ENCODE assay signal across 1 cellular context in the genomic region with DNA sequence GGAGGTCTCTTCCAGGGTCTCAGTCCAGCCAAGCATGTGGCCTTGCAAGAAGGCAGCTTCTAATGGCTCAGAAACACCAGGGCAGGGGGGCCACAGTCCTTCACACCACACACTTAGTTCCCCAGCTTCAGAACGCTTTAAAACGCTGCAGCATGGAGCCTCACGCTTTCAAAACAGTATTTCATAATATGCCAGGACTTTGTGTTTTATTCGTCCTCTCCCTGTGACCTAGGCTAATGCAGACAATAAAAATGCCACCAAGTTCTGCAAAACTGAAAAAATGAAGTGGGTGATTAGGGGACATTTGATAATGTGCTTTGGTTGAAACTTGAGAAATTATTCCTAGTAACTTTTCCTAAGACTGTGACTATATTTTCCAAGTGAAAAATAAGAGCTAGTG.
TF ChIP-seq lines count a peak whose summit lies in the region.

No MANE protein-coding gene starts in this region.

TF ChIP-seq in WTC11, 78 proteins besides CTCF, POLR2A, EP300 and RAD21:
- TF ChIP-seq E2F5 (CRISPR knock-in tag; IDR thresholded peaks at IDR 0.05) = no peak
- no peak for TF ChIP-seq TEAD4 (CRISPR knock-in tag; IDR thresholded peaks at IDR 0.05)
- TF ChIP-seq JUN (CRISPR knock-in tag; IDR thresholded peaks at IDR 0.05) = no peak
- no peak for TF ChIP-seq RELA (CRISPR knock-in tag; IDR thresholded peaks at IDR 0.05; ENCODE audit: borderline replicate concordance)
- TF ChIP-seq ATF3 (CRISPR knock-in tag; conservative IDR thresholded peaks at IDR 0.05) = no peak
- no peak for TF ChIP-seq IRF2 (CRISPR knock-in tag; IDR thresholded peaks at IDR 0.05; ENCODE audit: borderline replicate concordance, low read depth)
- TF ChIP-seq, protein P1, sequence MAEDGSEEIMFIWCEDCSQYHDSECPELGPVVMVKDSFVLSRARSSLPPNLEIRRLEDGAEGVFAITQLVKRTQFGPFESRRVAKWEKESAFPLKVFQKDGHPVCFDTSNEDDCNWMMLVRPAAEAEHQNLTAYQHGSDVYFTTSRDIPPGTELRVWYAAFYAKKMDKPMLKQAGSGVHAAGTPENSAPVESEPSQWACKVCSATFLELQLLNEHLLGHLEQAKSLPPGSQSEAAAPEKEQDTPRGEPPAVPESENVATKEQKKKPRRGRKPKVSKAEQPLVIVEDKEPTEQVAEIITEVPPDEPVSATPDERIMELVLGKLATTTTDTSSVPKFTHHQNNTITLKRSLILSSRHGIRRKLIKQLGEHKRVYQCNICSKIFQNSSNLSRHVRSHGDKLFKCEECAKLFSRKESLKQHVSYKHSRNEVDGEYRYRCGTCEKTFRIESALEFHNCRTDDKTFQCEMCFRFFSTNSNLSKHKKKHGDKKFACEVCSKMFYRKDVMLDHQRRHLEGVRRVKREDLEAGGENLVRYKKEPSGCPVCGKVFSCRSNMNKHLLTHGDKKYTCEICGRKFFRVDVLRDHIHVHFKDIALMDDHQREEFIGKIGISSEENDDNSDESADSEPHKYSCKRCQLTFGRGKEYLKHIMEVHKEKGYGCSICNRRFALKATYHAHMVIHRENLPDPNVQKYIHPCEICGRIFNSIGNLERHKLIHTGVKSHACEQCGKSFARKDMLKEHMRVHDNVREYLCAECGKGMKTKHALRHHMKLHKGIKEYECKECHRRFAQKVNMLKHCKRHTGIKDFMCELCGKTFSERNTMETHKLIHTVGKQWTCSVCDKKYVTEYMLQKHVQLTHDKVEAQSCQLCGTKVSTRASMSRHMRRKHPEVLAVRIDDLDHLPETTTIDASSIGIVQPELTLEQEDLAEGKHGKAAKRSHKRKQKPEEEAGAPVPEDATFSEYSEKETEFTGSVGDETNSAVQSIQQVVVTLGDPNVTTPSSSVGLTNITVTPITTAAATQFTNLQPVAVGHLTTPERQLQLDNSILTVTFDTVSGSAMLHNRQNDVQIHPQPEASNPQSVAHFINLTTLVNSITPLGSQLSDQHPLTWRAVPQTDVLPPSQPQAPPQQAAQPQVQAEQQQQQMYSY (CRISPR knock-in tag; IDR thresholded peaks at IDR 0.05) = no peak
- no peak for TF ChIP-seq KAT7 (CRISPR knock-in tag; IDR thresholded peaks at IDR 0.05; ENCODE audit: borderline replicate concordance)
- TF ChIP-seq ZMAT4 (CRISPR knock-in tag; IDR thresholded peaks at IDR 0.05) = no peak
- TF ChIP-seq, protein P2, sequence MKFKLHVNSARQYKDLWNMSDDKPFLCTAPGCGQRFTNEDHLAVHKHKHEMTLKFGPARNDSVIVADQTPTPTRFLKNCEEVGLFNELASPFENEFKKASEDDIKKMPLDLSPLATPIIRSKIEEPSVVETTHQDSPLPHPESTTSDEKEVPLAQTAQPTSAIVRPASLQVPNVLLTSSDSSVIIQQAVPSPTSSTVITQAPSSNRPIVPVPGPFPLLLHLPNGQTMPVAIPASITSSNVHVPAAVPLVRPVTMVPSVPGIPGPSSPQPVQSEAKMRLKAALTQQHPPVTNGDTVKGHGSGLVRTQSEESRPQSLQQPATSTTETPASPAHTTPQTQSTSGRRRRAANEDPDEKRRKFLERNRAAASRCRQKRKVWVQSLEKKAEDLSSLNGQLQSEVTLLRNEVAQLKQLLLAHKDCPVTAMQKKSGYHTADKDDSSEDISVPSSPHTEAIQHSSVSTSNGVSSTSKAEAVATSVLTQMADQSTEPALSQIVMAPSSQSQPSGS (CRISPR knock-in tag; IDR thresholded peaks at IDR 0.05; ENCODE audit: borderline replicate concordance, low read depth) = no peak
- no peak for TF ChIP-seq MYBL2 (CRISPR knock-in tag; IDR thresholded peaks at IDR 0.05)
- TF ChIP-seq NR1H2 (CRISPR knock-in tag; IDR thresholded peaks at IDR 0.05) = no peak
- TF ChIP-seq ZNF232 (CRISPR knock-in tag; IDR thresholded peaks at IDR 0.05) = no peak
- TF ChIP-seq ZNF671 (CRISPR knock-in tag; IDR thresholded peaks at IDR 0.05) = no peak
- TF ChIP-seq, protein P3, sequence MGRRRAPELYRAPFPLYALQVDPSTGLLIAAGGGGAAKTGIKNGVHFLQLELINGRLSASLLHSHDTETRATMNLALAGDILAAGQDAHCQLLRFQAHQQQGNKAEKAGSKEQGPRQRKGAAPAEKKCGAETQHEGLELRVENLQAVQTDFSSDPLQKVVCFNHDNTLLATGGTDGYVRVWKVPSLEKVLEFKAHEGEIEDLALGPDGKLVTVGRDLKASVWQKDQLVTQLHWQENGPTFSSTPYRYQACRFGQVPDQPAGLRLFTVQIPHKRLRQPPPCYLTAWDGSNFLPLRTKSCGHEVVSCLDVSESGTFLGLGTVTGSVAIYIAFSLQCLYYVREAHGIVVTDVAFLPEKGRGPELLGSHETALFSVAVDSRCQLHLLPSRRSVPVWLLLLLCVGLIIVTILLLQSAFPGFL (CRISPR knock-in tag; IDR thresholded peaks at IDR 0.05; ENCODE audit: borderline replicate concordance) = no peak
- no peak for TF ChIP-seq IRF1 (CRISPR knock-in tag; IDR thresholded peaks at IDR 0.05)
- TF ChIP-seq ZBTB21 (CRISPR knock-in tag; IDR thresholded peaks at IDR 0.05; ENCODE audit: borderline replicate concordance) = no peak
- TF ChIP-seq, protein P4, sequence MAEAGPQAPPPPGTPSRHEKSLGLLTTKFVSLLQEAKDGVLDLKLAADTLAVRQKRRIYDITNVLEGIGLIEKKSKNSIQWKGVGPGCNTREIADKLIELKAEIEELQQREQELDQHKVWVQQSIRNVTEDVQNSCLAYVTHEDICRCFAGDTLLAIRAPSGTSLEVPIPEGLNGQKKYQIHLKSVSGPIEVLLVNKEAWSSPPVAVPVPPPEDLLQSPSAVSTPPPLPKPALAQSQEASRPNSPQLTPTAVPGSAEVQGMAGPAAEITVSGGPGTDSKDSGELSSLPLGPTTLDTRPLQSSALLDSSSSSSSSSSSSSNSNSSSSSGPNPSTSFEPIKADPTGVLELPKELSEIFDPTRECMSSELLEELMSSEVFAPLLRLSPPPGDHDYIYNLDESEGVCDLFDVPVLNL (CRISPR knock-in tag; IDR thresholded peaks at IDR 0.05; ENCODE audit: borderline replicate concordance, low read depth) = no peak
TF ChIP-seq in WTC11: peak in this region for 0.
